In genomic region chr10:125216309-125216708, GRCh38 we compare ENCODE assay signal across 6 cellular contexts. TPM values are rescaled to one million over a fixed set of nuclear protein-coding genes. Genes with fewer than 3 reads are reported as not detected.
"Had no signal": no experiment of that assay in that cellular context is flagged by ENCODE, and none has a peak within 500 bp of the region (broad histone marks: within the 10 kb centered on the region; RNA-seq: fewer than 3 reads in every experiment).

No MANE protein-coding gene starts in this region.

- DNase-seq: IMR-90, KBM-7 had no signal

- H3K4me1 Mint-ChIP-seq: IgD-negative memory B cell had no signal

- FAIRE-seq: HepG2, HTR-8/SVneo had no signal

- H3K27ac Mint-ChIP-seq: IgD-negative memory B cell had no signal

- H3K27ac ChIP-seq: HL-60 had no signal

- ATAC-seq: HepG2 had no signal

- H3K4me3 Mint-ChIP-seq: IgD-negative memory B cell had no signal

RNA-seq across cellular contexts. Expression of gene CTBP2, which starts 55.9 kb away (rescaled TPM):
- total RNA-seq: HepG2 had no signal
